In genomic region chr14:54651018-54651351, GRCh38 we compare ENCODE assay signal across 11 cellular contexts.
DNase-seq lines count a peak whose midpoint lies in the region; ATAC-seq, FAIRE-seq and TF ChIP-seq lines count a peak whose summit lies in the region.
"Had no signal": no experiment of that assay in that cellular context is flagged by ENCODE, and none has a peak within 500 bp of the region (broad histone marks: within the 10 kb centered on the region; RNA-seq: fewer than 3 reads in every experiment).

No MANE protein-coding gene starts in this region.

- H4K20me1 ChIP-seq in fibroblast of lung (ENCODE audit: control insufficient read depth, extremely low read depth, insufficient read depth, low read length): no peaks in the 10 kb centered on the region

- no peak for TF ChIP-seq RAD21 in A549 (conservative IDR thresholded peaks at IDR 0.05 in 1 of 2, IDR thresholded peaks at IDR 0.05 in 1 of 2)

- peaks cover 71% of the 10 kb centered on the region for H3K79me2 ChIP-seq in fibroblast of lung (ENCODE audit: control insufficient read depth, insufficient read depth, low read length)

- FAIRE-seq in A549 (lab: Jason Lieb, UNC): no peak

- no peak for TF ChIP-seq POLR2A in A549 (IDR thresholded peaks at IDR 0.05; ENCODE audit: low read length)
- TF ChIP-seq POLR2A in prostate gland (IDR thresholded peaks at IDR 0.05): no peak

- peak; percentile 19 to 21 for DNase-seq in A549 (ENCODE audit: low read depth in 1 of 2, low spot score in 1 of 2)
- DNase-seq in RWPE2 (ENCODE audit: low spot score): no peak
- DNase-seq in fibroblast of lung (ENCODE audit: low read depth in 2 of 2): no peak
- no peak for DNase-seq in prostate gland (ENCODE audit: low spot score)
- DNase-seq in 8988T: no peak
- no peak for DNase-seq in central memory CD4-positive, alpha-beta T cell
- DNase-seq: KBM-7, NCI-H2081 treated with DMSO at 0.1 percent for 48 hours had no signal

- H3K27ac ChIP-seq in A549 (peak overlapping the region; percentile 86 to 88), RWPE2 (ENCODE audit: poor library complexity, severe bottlenecking) (peak overlapping the region; percentile 99), fibroblast of lung (ENCODE audit: insufficient read depth, low read length) (peak overlapping the region; percentile 96), prostate gland (peak overlapping the region; percentile 33 to 44)
- H3K27ac ChIP-seq: VCaP had no signal

- POLR2A ChIA-PET in A549 (lab: Yijun Ruan, JAX): no interaction called here

- TF ChIP-seq CTCF in A549 (IDR thresholded peaks at IDR 0.05) (no peak), RWPE2 (IDR thresholded peaks at IDR 0.05; ENCODE audit: poor library complexity, severe bottlenecking) (no peak), fibroblast of lung (conservative IDR thresholded peaks at IDR 0.05 in 1 of 2, IDR thresholded peaks at IDR 0.05 in 1 of 2; ENCODE audit: low read depth in 1 of 2, low read length in 2 of 2) (no peak), prostate gland (IDR thresholded peaks at IDR 0.05) (no peak)

- CTCF ChIA-PET in A549 (lab: Yijun Ruan, JAX): interaction anchor here (1.0 to 1.6 kb wide), 3 partner anchors 19 to 124 kb away, joined by 3 to 5 read pairs (median 3); no protein-coding TSS in a partner anchor

- WGBS in A549 (ENCODE audit: missing lambda C conversion rate): 24% methylated on average over 4 of the region's 4 CpGs
- 74% methylated on average over 4 of the region's 4 CpGs for whole genome bisulfite sequencing in prostate gland

- H3K36me3 ChIP-seq in RWPE2 (ENCODE audit: low read depth): no peaks in the 10 kb centered on the region
- no peaks in the 10 kb centered on the region for H3K36me3 ChIP-seq in fibroblast of lung (ENCODE audit: control insufficient read depth, insufficient read depth, low read length)
- no peaks in the 10 kb centered on the region for H3K36me3 ChIP-seq in prostate gland

- no peak for TF ChIP-seq EP300 in A549 (IDR thresholded peaks at IDR 0.05)

- no peak overlapping the region for H2AFZ ChIP-seq in fibroblast of lung (ENCODE audit: low read length)

- H3K4me2 ChIP-seq in A549 (peak overlapping the region; percentile 91), fibroblast of lung (ENCODE audit: extremely low read depth, insufficient read depth, low read length) (peak overlapping the region; percentile 75)

- intact Hi-C loops in prostate gland (cut with DNase I): no loop called here

- H3K9me3 ChIP-seq in A549 (no peaks in the 10 kb centered on the region), RWPE2 (ENCODE audit: severe bottlenecking) (no peaks in the 10 kb centered on the region), fibroblast of lung (ENCODE audit: control insufficient read depth, insufficient read depth, low read depth, low read length) (no peaks in the 10 kb centered on the region), prostate gland (no peaks in the 10 kb centered on the region)

- H3K4me3 ChIP-seq in A549 (peak overlapping the region; percentile 22; the same call in 2 of the 3 replicates), RWPE2 (ENCODE audit: severe bottlenecking) (no peak overlapping the region), fibroblast of lung (replicated peaks in 1 of 4; ENCODE audit: control extremely low read depth in 1 of 4, insufficient read depth in 1 of 4, low read depth in 3 of 4, low read length in 4 of 4) (no peak overlapping the region), prostate gland (no peak overlapping the region)

- H3K4me1 ChIP-seq in A549: peaks cover 52% of the 10 kb centered on the region
- H3K4me1 ChIP-seq in RWPE2 (ENCODE audit: insufficient read depth, poor library complexity, severe bottlenecking): peaks cover 49% of the 10 kb centered on the region
- peaks cover 40% of the 10 kb centered on the region for H3K4me1 ChIP-seq in fibroblast of lung (ENCODE audit: control insufficient read depth, extremely low read depth, insufficient read depth, low read length)
- no peaks in the 10 kb centered on the region for H3K4me1 ChIP-seq in prostate gland (replicated peaks)

- no peaks in the 10 kb centered on the region for H3K27me3 ChIP-seq in RWPE2 (ENCODE audit: insufficient read depth, poor library complexity, severe bottlenecking)
- no peaks in the 10 kb centered on the region for H3K27me3 ChIP-seq in fibroblast of lung (ENCODE audit: control insufficient read depth, insufficient read depth, low read length)
- no peaks in the 10 kb centered on the region for H3K27me3 ChIP-seq in prostate gland (replicated peaks; ENCODE audit: insufficient read depth)

- no peak overlapping the region for H3K9ac ChIP-seq in fibroblast of lung (ENCODE audit: insufficient read depth, low read length)

- ATAC-seq in A549 (peak; percentile 25; a peak in 4 of 6 replicates), RWPE2 (ENCODE audit: low read depth) (no peak), GM18867 (IDR thresholded peaks at IDR 0.05; ENCODE audit: unreplicated experiment) (no peak), HG03565 (IDR thresholded peaks at IDR 0.05; ENCODE audit: unreplicated experiment) (no peak)

TF ChIP-seq in A549, 52 proteins besides CTCF, POLR2A, EP300 and RAD21:
- TF ChIP-seq GATA3 (IDR thresholded peaks at IDR 0.05; ENCODE audit: borderline replicate concordance): peak; percentile 14; the same call in 1 of the 2 replicates
- TF ChIP-seq MAX (IDR thresholded peaks at IDR 0.05): 0 out of 2 replicates have a peak, but pooled peaks have one; percentile 9
- TF ChIP-seq POLR2AphosphoS2 (conservative IDR thresholded peaks at IDR 0.05; ENCODE audit: low read length): no peak

Comparison
In these comparisons a context has a peak if more than half of its experiments do, and no peak if none do; other contexts are left out.
1. ATAC-seq: peak in A549 (2 of 2); none in RWPE2 (single experiment), GM18867 (single experiment) and HG03565 (single experiment).
2. DNase-seq: peak in A549 (2 of 2); none in RWPE2 (single experiment), fibroblast of lung (0 of 2), prostate gland (single experiment), 8988T (single experiment) and central memory CD4-positive, alpha-beta T cell (single experiment).
3. H3K27ac ChIP-seq: peak in every context shown above with its lines; median percentile 99 in RWPE2; 96 in fibroblast of lung; 87 in A549; 38 in prostate gland.